In genomic region chr10:79685044-79685685, GRCh38 we compare ENCODE assay signal across 8 cellular contexts. TPM values are rescaled to one million over a fixed set of nuclear protein-coding genes. Genes with fewer than 3 reads are reported as not detected.
DNase-seq lines count a peak whose midpoint lies in the region; ATAC-seq, FAIRE-seq and TF ChIP-seq lines count a peak whose summit lies in the region.
"Not testable (repeated sequence)": the region's sequence is repeated elsewhere in the genome, so short reads cannot be mapped to it uniquely, and the experiment has no call there.

No MANE protein-coding gene starts in this region.

- intact Hi-C loops in posterior vena cava (cut with DNase I): not testable (repeated sequence)

- peak; percentile 60 for FAIRE-seq in GM12892 (lab: Jason Lieb, UNC)
- FAIRE-seq in urothelium cell line (lab: Jason Lieb, UNC): not testable (repeated sequence)

- not testable (repeated sequence) for TF ChIP-seq POLR2A in GM12892 (IDR thresholded peaks at IDR 0.05; ENCODE audit: low read depth, low read length); erythroblast (IDR thresholded peaks at IDR 0.05; ENCODE audit: low read length)

- peak; percentile 76 for ATAC-seq in HG02571 (IDR thresholded peaks at IDR 0.05; ENCODE audit: unreplicated experiment)

- not testable (repeated sequence) for H3K4me3 ChIP-seq in LNCaP clone FGC (ENCODE audit: low read depth, low read length)

- TF ChIP-seq CTCF in LNCaP clone FGC (IDR thresholded peaks at IDR 0.05; ENCODE audit: control insufficient read depth, extremely low read depth, insufficient read depth): peak; percentile 46

- not testable (repeated sequence) for DNase-seq in GM12892 (ENCODE audit: insufficient read length); LNCaP clone FGC (ENCODE audit: low read depth)
- DNase-seq in SHP77 treated with DMSO at 0.1 percent for 48 hours (lab: John Stamatoyannopoulos, UW) (peak; percentile 1), erythroblast (lab: John Stamatoyannopoulos, UW) (peak; percentile 48 to 63), posterior vena cava (ENCODE audit: low spot score) (peak; percentile 81), urothelium cell line (ENCODE audit: low spot score) (peak; percentile 24)
- DNase-seq in activated T-cell treated with anti-CD3 and anti-CD28 coated beads, Interleukin-2, amount 50 U/mL, for 1 hour: peak; percentile 54

RNA-seq across cellular contexts. Expression of gene NUTM2B, which starts 17.9 kb away (rescaled TPM):
- polyA plus RNA-seq in GM12892 (2012; ENCODE audit: missing spikeins): not detected
- total RNA-seq in posterior vena cava: under 1 TPM in 1 of 2 donors, not detected in 1; 0.71 TPM
